1 cellular context compared by ENCODE assay signal in the genomic region with DNA sequence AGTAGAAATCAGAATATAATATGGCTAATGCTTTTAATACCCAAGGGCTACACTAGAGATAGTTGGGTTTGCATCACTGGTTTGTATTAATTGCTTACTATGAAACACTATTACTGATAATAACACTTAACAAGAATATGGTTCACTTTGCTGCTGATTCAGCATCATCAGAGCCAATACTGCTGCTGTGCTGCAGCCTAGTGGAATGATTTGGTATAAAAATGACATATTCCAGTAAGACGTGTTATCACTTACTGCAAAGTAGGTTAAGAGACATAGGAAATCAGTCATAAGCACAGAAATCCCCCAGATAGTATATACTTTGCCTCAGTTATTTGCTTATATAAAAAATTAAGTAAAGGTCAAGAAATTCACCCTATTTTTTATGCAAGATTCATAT.
TF ChIP-seq lines count a peak whose summit lies in the region.

No MANE protein-coding gene starts in this region.

TF ChIP-seq in K562, 482 proteins besides CTCF, POLR2A, EP300 and RAD21 (continued from another document):
- TF ChIP-seq, protein P1, sequence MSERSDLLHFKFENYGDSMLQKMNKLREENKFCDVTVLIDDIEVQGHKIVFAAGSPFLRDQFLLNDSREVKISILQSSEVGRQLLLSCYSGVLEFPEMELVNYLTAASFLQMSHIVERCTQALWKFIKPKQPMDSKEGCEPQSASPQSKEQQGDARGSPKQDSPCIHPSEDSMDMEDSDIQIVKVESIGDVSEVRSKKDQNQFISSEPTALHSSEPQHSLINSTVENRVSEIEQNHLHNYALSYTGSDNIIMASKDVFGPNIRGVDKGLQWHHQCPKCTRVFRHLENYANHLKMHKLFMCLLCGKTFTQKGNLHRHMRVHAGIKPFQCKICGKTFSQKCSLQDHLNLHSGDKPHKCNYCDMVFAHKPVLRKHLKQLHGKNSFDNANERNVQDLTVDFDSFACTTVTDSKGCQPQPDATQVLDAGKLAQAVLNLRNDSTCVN (CRISPR knock-in tag; IDR thresholded peaks at IDR 0.05), result no peak
- no peak for TF ChIP-seq KAT7 (CRISPR knock-in tag; IDR thresholded peaks at IDR 0.05; ENCODE audit: borderline replicate concordance)
- TF ChIP-seq, protein P2, sequence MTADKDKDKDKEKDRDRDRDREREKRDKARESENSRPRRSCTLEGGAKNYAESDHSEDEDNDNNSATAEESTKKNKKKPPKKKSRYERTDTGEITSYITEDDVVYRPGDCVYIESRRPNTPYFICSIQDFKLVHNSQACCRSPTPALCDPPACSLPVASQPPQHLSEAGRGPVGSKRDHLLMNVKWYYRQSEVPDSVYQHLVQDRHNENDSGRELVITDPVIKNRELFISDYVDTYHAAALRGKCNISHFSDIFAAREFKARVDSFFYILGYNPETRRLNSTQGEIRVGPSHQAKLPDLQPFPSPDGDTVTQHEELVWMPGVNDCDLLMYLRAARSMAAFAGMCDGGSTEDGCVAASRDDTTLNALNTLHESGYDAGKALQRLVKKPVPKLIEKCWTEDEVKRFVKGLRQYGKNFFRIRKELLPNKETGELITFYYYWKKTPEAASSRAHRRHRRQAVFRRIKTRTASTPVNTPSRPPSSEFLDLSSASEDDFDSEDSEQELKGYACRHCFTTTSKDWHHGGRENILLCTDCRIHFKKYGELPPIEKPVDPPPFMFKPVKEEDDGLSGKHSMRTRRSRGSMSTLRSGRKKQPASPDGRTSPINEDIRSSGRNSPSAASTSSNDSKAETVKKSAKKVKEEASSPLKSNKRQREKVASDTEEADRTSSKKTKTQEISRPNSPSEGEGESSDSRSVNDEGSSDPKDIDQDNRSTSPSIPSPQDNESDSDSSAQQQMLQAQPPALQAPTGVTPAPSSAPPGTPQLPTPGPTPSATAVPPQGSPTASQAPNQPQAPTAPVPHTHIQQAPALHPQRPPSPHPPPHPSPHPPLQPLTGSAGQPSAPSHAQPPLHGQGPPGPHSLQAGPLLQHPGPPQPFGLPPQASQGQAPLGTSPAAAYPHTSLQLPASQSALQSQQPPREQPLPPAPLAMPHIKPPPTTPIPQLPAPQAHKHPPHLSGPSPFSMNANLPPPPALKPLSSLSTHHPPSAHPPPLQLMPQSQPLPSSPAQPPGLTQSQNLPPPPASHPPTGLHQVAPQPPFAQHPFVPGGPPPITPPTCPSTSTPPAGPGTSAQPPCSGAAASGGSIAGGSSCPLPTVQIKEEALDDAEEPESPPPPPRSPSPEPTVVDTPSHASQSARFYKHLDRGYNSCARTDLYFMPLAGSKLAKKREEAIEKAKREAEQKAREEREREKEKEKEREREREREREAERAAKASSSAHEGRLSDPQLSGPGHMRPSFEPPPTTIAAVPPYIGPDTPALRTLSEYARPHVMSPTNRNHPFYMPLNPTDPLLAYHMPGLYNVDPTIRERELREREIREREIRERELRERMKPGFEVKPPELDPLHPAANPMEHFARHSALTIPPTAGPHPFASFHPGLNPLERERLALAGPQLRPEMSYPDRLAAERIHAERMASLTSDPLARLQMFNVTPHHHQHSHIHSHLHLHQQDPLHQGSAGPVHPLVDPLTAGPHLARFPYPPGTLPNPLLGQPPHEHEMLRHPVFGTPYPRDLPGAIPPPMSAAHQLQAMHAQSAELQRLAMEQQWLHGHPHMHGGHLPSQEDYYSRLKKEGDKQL (CRISPR knock-in tag; IDR thresholded peaks at IDR 0.05; ENCODE audit: borderline replicate concordance), result no peak
- TF ChIP-seq, protein P3, sequence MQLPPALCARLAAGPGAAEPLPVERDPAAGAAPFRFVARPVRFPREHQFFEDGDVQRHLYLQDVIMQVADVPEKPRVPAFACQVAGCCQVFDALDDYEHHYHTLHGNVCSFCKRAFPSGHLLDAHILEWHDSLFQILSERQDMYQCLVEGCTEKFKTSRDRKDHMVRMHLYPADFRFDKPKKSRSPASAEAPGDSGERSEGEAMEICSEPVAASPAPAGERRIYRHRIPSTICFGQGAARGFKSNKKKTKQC (CRISPR knock-in tag; IDR thresholded peaks at IDR 0.05), result no peak
- TF ChIP-seq MAFG (tag; conservative IDR thresholded peaks at IDR 0.05), result peak; percentile 75
- TF ChIP-seq MAFK (IDR thresholded peaks at IDR 0.05; ENCODE audit: low read length), result peak; percentile 60
